Comparison of ENCODE assay signal across 8 cellular contexts in the genomic region with DNA sequence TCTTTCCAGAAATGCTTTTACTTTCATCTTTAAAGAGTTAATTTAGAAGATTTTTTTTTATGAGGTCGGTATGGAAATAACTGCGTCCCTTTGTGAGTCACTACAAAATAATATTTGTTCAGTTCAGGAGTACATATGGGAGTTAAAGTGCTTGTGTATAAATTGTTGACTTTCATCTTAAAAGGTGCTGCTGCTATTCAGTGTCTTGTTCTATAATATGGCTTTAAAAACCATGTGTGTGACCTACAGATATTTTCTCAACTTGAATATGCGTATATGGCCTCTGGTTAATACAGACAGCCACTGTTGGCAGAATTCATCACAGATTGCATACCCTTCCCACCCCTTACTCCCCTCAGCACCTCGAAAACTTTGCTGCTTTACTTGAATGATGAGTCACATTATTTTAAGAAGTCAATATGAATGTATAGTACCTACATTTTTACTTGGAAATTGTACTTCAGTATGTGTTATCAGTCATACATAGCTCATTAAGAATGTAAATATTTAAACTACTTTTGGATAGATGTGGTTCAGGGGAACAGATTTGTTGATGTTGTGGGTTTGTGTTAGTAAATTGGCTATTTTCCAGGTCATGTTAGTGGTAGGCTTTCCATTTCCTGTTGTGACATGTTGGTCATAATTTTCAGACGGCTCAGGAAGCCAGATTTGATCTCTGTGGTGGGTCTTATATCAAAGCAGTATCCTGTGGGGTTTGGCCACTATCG. TPM values are rescaled to one million over a fixed set of nuclear protein-coding genes. Genes with fewer than 3 reads are reported as not detected.
A peak's percentile ranks its signal among the peaks of the same experiment; 100 is the strongest.
DNase-seq lines count a peak whose midpoint lies in the region; ATAC-seq and TF ChIP-seq lines count a peak whose summit lies in the region.

No MANE protein-coding gene starts in this region.

- peaks cover 40% of the 10 kb centered on the region for H3K4me1 Mint-ChIP-seq in nephron progenitor cell

- H3K27ac ChIP-seq in HEK293 (ENCODE audit: extremely low read depth, low read depth, low read length) (no peak overlapping the region), SJCRH30 (peak overlapping the region; percentile 54; the same call in 1 of the 2 replicates), duodenal mucosa (ENCODE audit: low read depth, low read length) (no peak overlapping the region)

- peak overlapping the region; percentile 63 for H3K4me3 ChIP-seq in HEK293 (ENCODE audit: low read depth, low read length)
- peak overlapping the region; percentile 83 for H3K4me3 ChIP-seq in SJCRH30
- peak overlapping the region; percentile 78 to 89 for H3K4me3 ChIP-seq in duodenal mucosa (ENCODE audit: low read depth in 1 of 2, low read length in 2 of 2)

- CTCF ChIA-PET in HEK293 (lab: Yijun Ruan, JAX), result no interaction called here

- ATAC-seq in GM18520 (IDR thresholded peaks at IDR 0.05; ENCODE audit: unreplicated experiment), result no peak

- no peak for TF ChIP-seq CTCF in HEK293 (tag by site-specific recombination; IDR thresholded peaks at IDR 0.05)
- no peak for TF ChIP-seq CTCF in nephron progenitor cell (IDR thresholded peaks at IDR 0.05)

- H3K9me3 ChIP-seq in HEK293 (ENCODE audit: control insufficient read depth, insufficient read depth, low read depth, low read length), result no peaks in the 10 kb centered on the region
- H3K9me3 ChIP-seq in SJCRH30 (replicated peaks), result no peaks in the 10 kb centered on the region
- no peaks in the 10 kb centered on the region for H3K9me3 ChIP-seq in duodenal mucosa (ENCODE audit: control insufficient read depth in 1 of 2, low read length in 2 of 2)

- peak overlapping the region; percentile 99 for H3K4me3 Mint-ChIP-seq in nephron progenitor cell

- H3K4me1 ChIP-seq in HEK293 (ENCODE audit: control insufficient read depth, insufficient read depth, low read length), result no peaks in the 10 kb centered on the region
- H3K4me1 ChIP-seq in SJCRH30, result no peaks in the 10 kb centered on the region
- H3K4me1 ChIP-seq in duodenal mucosa (ENCODE audit: control insufficient read depth in 1 of 2, insufficient read depth in 2 of 2, low read length in 2 of 2), result peaks cover 21 to 23% of the 10 kb centered on the region in 2 donors

- H3K9me3 Mint-ChIP-seq in nephron progenitor cell, result no peaks in the 10 kb centered on the region

- H3K9ac ChIP-seq in duodenal mucosa (ENCODE audit: low read depth in 1 of 2, low read length in 2 of 2), result peak overlapping the region; percentile 41 to 94

- H3K27me3 ChIP-seq in SJCRH30 (no peaks in the 10 kb centered on the region), duodenal mucosa (ENCODE audit: control insufficient read depth in 1 of 2, insufficient read depth in 2 of 2, low read length in 2 of 2) (no peaks in the 10 kb centered on the region)

- peak; percentile 24 for DNase-seq in DMS153 treated with DMSO at 0.1 percent for 48 hours (lab: John Stamatoyannopoulos, UW; ENCODE audit: unreplicated experiment)
- peak; percentile 6 to 41 for DNase-seq in SJCRH30
- DNase-seq in nephron progenitor cell, result no peak
- no peak for DNase-seq in middle frontal gyrus (ENCODE audit: extremely low spot score, low spot score)
- DNase-seq in pons (ENCODE audit: low spot score), result no peak

- H3K36me3 Mint-ChIP-seq in nephron progenitor cell (ENCODE audit: low read depth), result no peaks in the 10 kb centered on the region

- H3K36me3 ChIP-seq in HEK293 (ENCODE audit: control insufficient read depth in 2 of 2, insufficient read depth in 1 of 2, low read length in 2 of 2) (no peaks in the 10 kb centered on the region), SJCRH30 (no peaks in the 10 kb centered on the region), duodenal mucosa (ENCODE audit: control insufficient read depth in 1 of 2, insufficient read depth in 2 of 2, low read length in 2 of 2) (no peaks in the 10 kb centered on the region)

- H3K27me3 Mint-ChIP-seq in nephron progenitor cell (ENCODE audit: low read depth, poor library complexity), result peaks cover 3% of the 10 kb centered on the region

- POLR2A ChIA-PET in HEK293 (lab: Yijun Ruan, JAX), result interaction anchor here (1.0 kb wide), 1 partner anchor 9 kb away, joined by 3 read pairs; no protein-coding TSS in a partner anchor

- peak overlapping the region; percentile 79 for H3K27ac Mint-ChIP-seq in nephron progenitor cell

TF ChIP-seq in HEK293, 187 proteins besides CTCF, POLR2A, EP300 and RAD21 (continues in another document):
- TF ChIP-seq WT1 (tag by site-specific recombination; IDR thresholded peaks at IDR 0.05) (peak; percentile 86), ZNF433 (tag by site-specific recombination; IDR thresholded peaks at IDR 0.05; ENCODE audit: low read depth) (no peak), ZNF629 (tag by site-specific recombination; IDR thresholded peaks at IDR 0.05) (0 out of 2 replicates have a peak, but pooled peaks have one; percentile 34), ZNF335 (tag by site-specific recombination; conservative IDR thresholded peaks at IDR 0.05) (peak; percentile 33; the same call in 1 of the 2 replicates), GFI1B (tag by site-specific recombination; IDR thresholded peaks at IDR 0.05) (peak; percentile 92), SP7 (tag by site-specific recombination; IDR thresholded peaks at IDR 0.05) (peak; percentile 16; the same call in 1 of the 2 replicates), GLIS1 (tag by site-specific recombination; IDR thresholded peaks at IDR 0.05) (peak; percentile 13; the same call in 1 of the 2 replicates), ZEB2 (tag by site-specific recombination; IDR thresholded peaks at IDR 0.05) (0 out of 2 replicates have a peak, but pooled peaks have one; percentile 44), ZIC2 (tag by site-specific recombination; IDR thresholded peaks at IDR 0.05) (peak; percentile 47), ZNF416 (tag by site-specific recombination; IDR thresholded peaks at IDR 0.05) (no peak), ZNF366 (tag by site-specific recombination; conservative IDR thresholded peaks at IDR 0.05) (0 out of 2 replicates have a peak, but pooled peaks have one; percentile 47), ZNF2 (tag by site-specific recombination; IDR thresholded peaks at IDR 0.05) (peak; percentile 34; the same call in 1 of the 2 replicates), ZBTB20 (tag by site-specific recombination; IDR thresholded peaks at IDR 0.05) (0 out of 2 replicates have a peak, but pooled peaks have one; percentile 15), ZBTB17 (tag by site-specific recombination; IDR thresholded peaks at IDR 0.05) (peak; percentile 54), TCF7L2 (IDR thresholded peaks at IDR 0.05; ENCODE audit: borderline replicate concordance, low read depth, low read length) (peak; percentile 38; the same call in 1 of the 2 replicates)
- TF ChIP-seq, protein P1, sequence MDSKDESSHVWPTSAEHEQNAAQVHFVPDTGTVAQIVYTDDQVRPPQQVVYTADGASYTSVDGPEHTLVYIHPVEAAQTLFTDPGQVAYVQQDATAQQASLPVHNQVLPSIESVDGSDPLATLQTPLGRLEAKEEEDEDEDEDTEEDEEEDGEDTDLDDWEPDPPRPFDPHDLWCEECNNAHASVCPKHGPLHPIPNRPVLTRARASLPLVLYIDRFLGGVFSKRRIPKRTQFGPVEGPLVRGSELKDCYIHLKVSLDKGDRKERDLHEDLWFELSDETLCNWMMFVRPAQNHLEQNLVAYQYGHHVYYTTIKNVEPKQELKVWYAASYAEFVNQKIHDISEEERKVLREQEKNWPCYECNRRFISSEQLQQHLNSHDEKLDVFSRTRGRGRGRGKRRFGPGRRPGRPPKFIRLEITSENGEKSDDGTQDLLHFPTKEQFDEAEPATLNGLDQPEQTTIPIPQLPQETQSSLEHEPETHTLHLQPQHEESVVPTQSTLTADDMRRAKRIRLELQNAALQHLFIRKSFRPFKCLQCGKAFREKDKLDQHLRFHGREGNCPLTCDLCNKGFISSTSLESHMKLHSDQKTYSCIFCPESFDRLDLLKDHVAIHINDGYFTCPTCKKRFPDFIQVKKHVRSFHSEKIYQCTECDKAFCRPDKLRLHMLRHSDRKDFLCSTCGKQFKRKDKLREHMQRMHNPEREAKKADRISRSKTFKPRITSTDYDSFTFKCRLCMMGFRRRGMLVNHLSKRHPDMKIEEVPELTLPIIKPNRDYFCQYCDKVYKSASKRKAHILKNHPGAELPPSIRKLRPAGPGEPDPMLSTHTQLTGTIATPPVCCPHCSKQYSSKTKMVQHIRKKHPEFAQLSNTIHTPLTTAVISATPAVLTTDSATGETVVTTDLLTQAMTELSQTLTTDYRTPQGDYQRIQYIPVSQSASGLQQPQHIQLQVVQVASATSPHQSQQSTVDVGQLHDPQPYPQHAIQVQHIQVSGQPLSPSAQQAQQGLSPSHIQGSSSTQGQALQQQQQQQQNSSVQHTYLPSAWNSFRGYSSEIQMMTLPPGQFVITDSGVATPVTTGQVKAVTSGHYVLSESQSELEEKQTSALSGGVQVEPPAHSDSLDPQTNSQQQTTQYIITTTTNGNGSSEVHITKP (tag by site-specific recombination; IDR thresholded peaks at IDR 0.05), result no peak
- TF ChIP-seq, protein P2, sequence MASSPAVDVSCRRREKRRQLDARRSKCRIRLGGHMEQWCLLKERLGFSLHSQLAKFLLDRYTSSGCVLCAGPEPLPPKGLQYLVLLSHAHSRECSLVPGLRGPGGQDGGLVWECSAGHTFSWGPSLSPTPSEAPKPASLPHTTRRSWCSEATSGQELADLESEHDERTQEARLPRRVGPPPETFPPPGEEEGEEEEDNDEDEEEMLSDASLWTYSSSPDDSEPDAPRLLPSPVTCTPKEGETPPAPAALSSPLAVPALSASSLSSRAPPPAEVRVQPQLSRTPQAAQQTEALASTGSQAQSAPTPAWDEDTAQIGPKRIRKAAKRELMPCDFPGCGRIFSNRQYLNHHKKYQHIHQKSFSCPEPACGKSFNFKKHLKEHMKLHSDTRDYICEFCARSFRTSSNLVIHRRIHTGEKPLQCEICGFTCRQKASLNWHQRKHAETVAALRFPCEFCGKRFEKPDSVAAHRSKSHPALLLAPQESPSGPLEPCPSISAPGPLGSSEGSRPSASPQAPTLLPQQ (tag by site-specific recombination; IDR thresholded peaks at IDR 0.05), result no peak
- TF ChIP-seq, protein P3, sequence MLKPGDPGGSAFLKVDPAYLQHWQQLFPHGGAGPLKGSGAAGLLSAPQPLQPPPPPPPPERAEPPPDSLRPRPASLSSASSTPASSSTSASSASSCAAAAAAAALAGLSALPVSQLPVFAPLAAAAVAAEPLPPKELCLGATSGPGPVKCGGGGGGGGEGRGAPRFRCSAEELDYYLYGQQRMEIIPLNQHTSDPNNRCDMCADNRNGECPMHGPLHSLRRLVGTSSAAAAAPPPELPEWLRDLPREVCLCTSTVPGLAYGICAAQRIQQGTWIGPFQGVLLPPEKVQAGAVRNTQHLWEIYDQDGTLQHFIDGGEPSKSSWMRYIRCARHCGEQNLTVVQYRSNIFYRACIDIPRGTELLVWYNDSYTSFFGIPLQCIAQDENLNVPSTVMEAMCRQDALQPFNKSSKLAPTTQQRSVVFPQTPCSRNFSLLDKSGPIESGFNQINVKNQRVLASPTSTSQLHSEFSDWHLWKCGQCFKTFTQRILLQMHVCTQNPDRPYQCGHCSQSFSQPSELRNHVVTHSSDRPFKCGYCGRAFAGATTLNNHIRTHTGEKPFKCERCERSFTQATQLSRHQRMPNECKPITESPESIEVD (tag by site-specific recombination; IDR thresholded peaks at IDR 0.05), result peak; percentile 42

RNA-seq across cellular contexts. Expression of gene CLCN3, which starts 1.5 kb away (rescaled TPM):
- total RNA-seq in SJCRH30 (2014; rRNA removed; shearing (Covaris generic)), result 24.9 and 27.1 TPM in 2 replicates

RNA-seq across cellular contexts. Expression of gene NEK1, which starts 9.5 kb away (rescaled TPM):
- total RNA-seq in SJCRH30 (2014; rRNA removed; shearing (Covaris generic)), result 6.8 and 8.2 TPM in 2 replicates

Comparison
In these comparisons a context has a peak if more than half of its experiments do, and no peak if none do; other contexts are left out.
1. DNase-seq: peak in DMS153 treated with DMSO at 0.1 percent for 48 hours (single experiment) and SJCRH30 (2 of 2); none in nephron progenitor cell (single experiment), middle frontal gyrus (single experiment) and pons (single experiment).
2. Peak in every context shown above with its lines, with median percentiles within 50 percentile points of each other: H3K4me3 ChIP-seq.